ENCODE assay signal across 8 cellular contexts in the genomic region with DNA sequence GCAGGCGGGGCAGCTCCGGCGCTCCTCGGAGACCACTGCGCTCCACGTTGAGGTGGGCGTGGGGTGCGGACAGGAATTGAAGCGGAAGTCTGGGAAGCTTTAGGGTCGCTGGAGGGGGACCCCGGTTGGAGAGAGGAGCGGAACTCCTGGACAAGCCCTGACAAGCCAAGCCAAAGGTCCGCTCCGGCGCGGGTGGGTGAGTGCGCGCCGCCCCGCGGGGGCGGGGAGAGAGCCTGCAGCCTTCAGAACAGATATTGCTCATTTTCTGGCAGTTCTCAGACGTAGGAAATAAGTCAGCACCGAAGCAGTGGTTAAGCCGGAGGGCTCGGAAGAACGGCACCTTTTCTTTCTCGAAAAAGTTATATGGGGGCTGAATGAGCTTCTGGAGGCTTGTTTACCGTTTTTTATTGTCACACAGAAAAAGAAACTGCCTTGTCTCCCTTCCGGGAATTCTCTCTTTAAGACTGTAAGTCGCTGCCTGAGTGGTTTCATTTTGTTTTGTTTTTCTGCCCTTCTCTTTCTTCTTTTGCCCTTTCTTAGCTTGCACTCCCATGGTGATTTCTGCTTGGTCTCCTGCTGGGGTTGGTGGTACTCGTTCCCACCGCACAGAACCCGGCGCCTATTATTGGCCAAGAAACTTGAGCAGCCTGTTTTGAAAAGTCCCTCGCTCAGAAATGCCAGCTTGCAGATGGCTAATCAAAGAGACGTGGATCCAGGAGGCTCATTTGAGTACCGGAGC. TPM values are rescaled to one million over a fixed set of nuclear protein-coding genes. Genes with fewer than 3 reads are reported as not detected.
DNase-seq lines count a peak whose midpoint lies in the region; ATAC-seq and TF ChIP-seq lines count a peak whose summit lies in the region.

No MANE protein-coding gene starts in this region.

- H3K36me3 ChIP-seq in adipocyte (ENCODE audit: control insufficient read depth, insufficient read depth, low read length, severe bottlenecking) (no peaks in the 10 kb centered on the region), vagina (no peaks in the 10 kb centered on the region)

- peaks cover 60% of the 10 kb centered on the region for H3K4me1 ChIP-seq in adipocyte (ENCODE audit: control insufficient read depth, insufficient read depth, low read length)
- peaks cover 56% of the 10 kb centered on the region for H3K4me1 ChIP-seq in vagina

- H3K27ac ChIP-seq in vagina, result peak overlapping the region; percentile 100

- TF ChIP-seq CTCF in AG10803 (conservative IDR thresholded peaks at IDR 0.05; ENCODE audit: low read length) (peak; percentile 18; the same call in 1 of the 2 replicates), vagina (IDR thresholded peaks at IDR 0.05) (no peak)

- no peaks in the 10 kb centered on the region for H3K9me3 ChIP-seq in adipocyte (ENCODE audit: control insufficient read depth, low read length)
- H3K9me3 ChIP-seq in vagina, result no peaks in the 10 kb centered on the region

- ATAC-seq in GM19035 (IDR thresholded peaks at IDR 0.05; ENCODE audit: unreplicated experiment) (peak; percentile 45), HG03565 (IDR thresholded peaks at IDR 0.05; ENCODE audit: unreplicated experiment) (peak; percentile 28), left cardiac atrium (peak; percentile 83 to 87)

- intact Hi-C loops in left cardiac atrium (cut with DNase I), result loop anchor here in 1 of 2 donors (5.0 kb wide), 1 partner anchor 54 kb away; no protein-coding TSS in a partner anchor
- intact Hi-C loops in posterior cingulate gyrus (cut with DNase I), result no loop called here
- intact Hi-C loops in vagina (cut with DNase I), result loop anchor here (5.0 kb wide), 1 partner anchor 109 kb away; a partner anchor contains a TSS

- H3K27me3 ChIP-seq in adipocyte (replicated peaks; ENCODE audit: control insufficient read depth, insufficient read depth, low read length) (no peaks in the 10 kb centered on the region), vagina (no peaks in the 10 kb centered on the region)

- DNase-seq in AG10803 (ENCODE audit: low read depth) (peak; percentile 70), SW480 (ENCODE audit: low spot score) (peak; percentile 40), adipocyte (ENCODE audit: low read depth) (peak; percentile 88), left cardiac atrium (peak; percentile 79), posterior cingulate gyrus (peak; percentile 24 to 87 (median 40)), vagina (ENCODE audit: extremely low spot score in 2 of 2) (no peak)

- peak in 1 of 2 donors; percentile 56 for TF ChIP-seq POLR2A in vagina (IDR thresholded peaks at IDR 0.05)

- H3K9ac ChIP-seq in adipocyte (ENCODE audit: low read length), result peak overlapping the region; percentile 99

- H3K4me3 ChIP-seq in AG10803 (ENCODE audit: low read length) (peak overlapping the region; percentile 90), adipocyte (ENCODE audit: low read length) (peak overlapping the region; percentile 98), vagina (peak overlapping the region; percentile 93 to 94)

RNA-seq across cellular contexts. Expression of a gene that starts 0.7 kb away (rescaled TPM):
- total RNA-seq in left cardiac atrium (1 to 10 TPM; 6.6 to 8.1 TPM), vagina (41.0 TPM)

RNA-seq across cellular contexts. Expression of a gene that starts 38.8 kb away (rescaled TPM):
- 1,000 to 10,000 TPM; 1,100 to 1,897 TPM for total RNA-seq in left cardiac atrium
- 1,162 TPM for total RNA-seq in vagina

Comparison
In these comparisons a context has a peak if more than half of its experiments do, and no peak if none do; other contexts are left out.
1. DNase-seq: peak in AG10803 (single experiment), SW480 (single experiment), adipocyte (single experiment), left cardiac atrium (single experiment) and posterior cingulate gyrus (10 of 10); none in vagina (0 of 2).
2. ATAC-seq: peak in every context shown above with its lines; median percentile 85 in left cardiac atrium; 45 in GM19035; 28 in HG03565.
3. Peak in every context shown above with its lines, with median percentiles within 50 percentile points of each other: H3K4me3 ChIP-seq.